1 cellular context compared by ENCODE assay signal in genomic region chr16:85449195-85449884, GRCh38.
TF ChIP-seq lines count a peak whose summit lies in the region.

No MANE protein-coding gene starts in this region.

TF ChIP-seq in HepG2, 621 proteins besides CTCF, POLR2A, EP300 and RAD21 (continued from another document and continues in another):
- TF ChIP-seq ZNF646 (CRISPR knock-in tag; IDR thresholded peaks at IDR 0.05) (peak; percentile 24; the same call in 1 of the 2 replicates), ZNF709 (CRISPR knock-in tag; IDR thresholded peaks at IDR 0.05) (peak; percentile 74; the same call in 1 of the 2 replicates), MXI1 (IDR thresholded peaks at IDR 0.05; ENCODE audit: borderline replicate concordance, low read depth, low read length) (no peak), ZNF430 (CRISPR knock-in tag; IDR thresholded peaks at IDR 0.05) (no peak), ZNF343 (CRISPR knock-in tag; IDR thresholded peaks at IDR 0.05) (no peak), ZFAT (CRISPR knock-in tag; conservative IDR thresholded peaks at IDR 0.05) (no peak), ZNF414 (CRISPR knock-in tag; IDR thresholded peaks at IDR 0.05) (no peak), ATRX (CRISPR knock-in tag; IDR thresholded peaks at IDR 0.05; ENCODE audit: borderline replicate concordance) (no peak), NFKBIZ (CRISPR knock-in tag; IDR thresholded peaks at IDR 0.05) (0 out of 2 replicates have a peak, but pooled peaks have one; percentile 8), KDM2A (CRISPR knock-in tag; IDR thresholded peaks at IDR 0.05; ENCODE audit: borderline replicate concordance, low read depth) (no peak), EEA1 (CRISPR knock-in tag; IDR thresholded peaks at IDR 0.05; ENCODE audit: borderline replicate concordance) (no peak), MTERF4 (CRISPR knock-in tag; IDR thresholded peaks at IDR 0.05) (no peak), PHF5A (CRISPR knock-in tag; IDR thresholded peaks at IDR 0.05; ENCODE audit: low read depth, unreplicated experiment) (no peak), DPF2 (CRISPR knock-in tag; IDR thresholded peaks at IDR 0.05; ENCODE audit: borderline replicate concordance, low read depth) (peak; percentile 57; the same call in 1 of the 2 replicates), ZNF138 (CRISPR knock-in tag; IDR thresholded peaks at IDR 0.05; ENCODE audit: low read depth) (no peak), CREM (IDR thresholded peaks at IDR 0.05) (no peak), CREM (CRISPR knock-in tag; IDR thresholded peaks at IDR 0.05) (no peak), ZNF136 (CRISPR knock-in tag; IDR thresholded peaks at IDR 0.05; ENCODE audit: low read depth) (no peak), MED1 (CRISPR knock-in tag; IDR thresholded peaks at IDR 0.05) (no peak), ISX (CRISPR knock-in tag; conservative IDR thresholded peaks at IDR 0.05) (no peak; the same call in 1 of the 2 replicates), HIVEP1 (CRISPR knock-in tag; IDR thresholded peaks at IDR 0.05) (peak; percentile 62; the same call in 1 of the 2 replicates), KLF16 (CRISPR knock-in tag; IDR thresholded peaks at IDR 0.05) (peak in 1 of 2 experiments; percentile 85; a peak in 1 of 4 replicates), AKAP8 (CRISPR knock-in tag; IDR thresholded peaks at IDR 0.05) (no peak), ZNF766 (CRISPR knock-in tag; IDR thresholded peaks at IDR 0.05; ENCODE audit: borderline replicate concordance) (no peak), TRIM24 (CRISPR knock-in tag; IDR thresholded peaks at IDR 0.05) (no peak), RNF2 (conservative IDR thresholded peaks at IDR 0.05; ENCODE audit: low read depth) (0 out of 2 replicates have a peak, but pooled peaks have one; percentile 23), ZBTB4 (CRISPR knock-in tag; IDR thresholded peaks at IDR 0.05; ENCODE audit: borderline replicate concordance) (peak; percentile 66), HES4 (CRISPR knock-in tag; IDR thresholded peaks at IDR 0.05; ENCODE audit: borderline replicate concordance) (peak; percentile 71; the same call in 1 of the 2 replicates), ZBTB37 (CRISPR knock-in tag; IDR thresholded peaks at IDR 0.05) (peak; percentile 49), TCF7L2 (IDR thresholded peaks at IDR 0.05; ENCODE audit: low read depth, low read length) (no peak), ZBTB40 (IDR thresholded peaks at IDR 0.05) (no peak), ZBTB40 (CRISPR knock-in tag; IDR thresholded peaks at IDR 0.05) (no peak), KLF6 (CRISPR knock-in tag; IDR thresholded peaks at IDR 0.05) (no peak), ZNF331 (CRISPR knock-in tag; IDR thresholded peaks at IDR 0.05) (no peak), FIP1L1 (IDR thresholded peaks at IDR 0.05; ENCODE audit: borderline replicate concordance, insufficient read depth, low read depth, low read length) (no peak), MAFK (conservative IDR thresholded peaks at IDR 0.05 in 1 of 2, IDR thresholded peaks at IDR 0.05 in 1 of 2; ENCODE audit: low read length in 2 of 2) (no peak)
